Comparison of ENCODE assay signal across 2 cellular contexts in the genomic region with DNA sequence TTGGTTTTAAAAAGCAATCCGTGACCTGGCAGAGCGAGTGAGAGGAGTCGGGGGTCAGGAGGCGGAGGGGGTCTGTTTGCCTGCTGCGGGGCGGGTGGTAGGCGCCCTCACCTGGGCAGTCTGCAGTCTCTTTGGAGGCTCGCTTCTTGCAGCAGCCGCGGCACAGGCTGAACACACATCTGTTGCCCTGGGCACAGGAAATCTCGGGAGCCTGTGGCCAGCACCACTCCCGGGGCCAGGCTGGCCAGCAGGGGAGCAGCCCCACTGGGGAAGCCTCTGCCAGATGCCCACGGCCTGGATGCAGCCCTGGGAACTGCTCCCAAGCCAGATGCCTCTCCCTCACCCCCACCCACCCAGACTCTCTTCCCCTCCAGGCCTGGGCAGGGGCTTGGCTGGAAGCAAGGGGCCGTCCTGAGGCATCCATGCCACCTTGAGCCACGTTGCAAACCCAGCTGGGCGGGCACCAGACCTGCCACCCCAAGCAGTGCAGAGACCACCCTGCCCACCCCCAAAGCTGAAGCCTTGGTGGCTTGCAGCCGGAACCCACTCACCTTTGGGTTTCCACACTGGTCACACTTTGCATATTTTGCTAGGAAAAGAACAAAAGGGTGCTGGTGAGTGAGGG.
TF ChIP-seq lines count a peak whose summit lies in the region.

No MANE protein-coding gene starts in this region.

TF ChIP-seq in SK-N-SH treated with all-trans-retinoic acid at 6 μM for 48 hours, 23 proteins besides CTCF, POLR2A, EP300 and RAD21:
- TF ChIP-seq ZC3H10 (CRISPR knock-in tag; IDR thresholded peaks at IDR 0.05) (no peak), GLIS3 (CRISPR knock-in tag; IDR thresholded peaks at IDR 0.05) (no peak), OSR1 (CRISPR knock-in tag; IDR thresholded peaks at IDR 0.05) (no peak), ISL1 (CRISPR knock-in tag; IDR thresholded peaks at IDR 0.05) (no peak), ZNF70 (CRISPR knock-in tag; IDR thresholded peaks at IDR 0.05) (no peak), CSDC2 (CRISPR knock-in tag; IDR thresholded peaks at IDR 0.05) (no peak), TCF4 (CRISPR knock-in tag; IDR thresholded peaks at IDR 0.05; ENCODE audit: borderline replicate concordance) (no peak), ZNF8 (CRISPR knock-in tag; IDR thresholded peaks at IDR 0.05) (no peak), PPARA (CRISPR knock-in tag; IDR thresholded peaks at IDR 0.05; ENCODE audit: borderline replicate concordance) (no peak)
- TF ChIP-seq, protein P1, sequence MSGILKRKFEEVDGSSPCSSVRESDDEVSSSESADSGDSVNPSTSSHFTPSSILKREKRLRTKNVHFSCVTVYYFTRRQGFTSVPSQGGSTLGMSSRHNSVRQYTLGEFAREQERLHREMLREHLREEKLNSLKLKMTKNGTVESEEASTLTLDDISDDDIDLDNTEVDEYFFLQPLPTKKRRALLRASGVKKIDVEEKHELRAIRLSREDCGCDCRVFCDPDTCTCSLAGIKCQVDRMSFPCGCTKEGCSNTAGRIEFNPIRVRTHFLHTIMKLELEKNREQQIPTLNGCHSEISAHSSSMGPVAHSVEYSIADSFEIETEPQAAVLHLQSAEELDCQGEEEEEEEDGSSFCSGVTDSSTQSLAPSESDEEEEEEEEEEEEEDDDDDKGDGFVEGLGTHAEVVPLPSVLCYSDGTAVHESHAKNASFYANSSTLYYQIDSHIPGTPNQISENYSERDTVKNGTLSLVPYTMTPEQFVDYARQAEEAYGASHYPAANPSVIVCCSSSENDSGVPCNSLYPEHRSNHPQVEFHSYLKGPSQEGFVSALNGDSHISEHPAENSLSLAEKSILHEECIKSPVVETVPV (CRISPR knock-in tag; IDR thresholded peaks at IDR 0.05): no peak
- TF ChIP-seq, protein P2, sequence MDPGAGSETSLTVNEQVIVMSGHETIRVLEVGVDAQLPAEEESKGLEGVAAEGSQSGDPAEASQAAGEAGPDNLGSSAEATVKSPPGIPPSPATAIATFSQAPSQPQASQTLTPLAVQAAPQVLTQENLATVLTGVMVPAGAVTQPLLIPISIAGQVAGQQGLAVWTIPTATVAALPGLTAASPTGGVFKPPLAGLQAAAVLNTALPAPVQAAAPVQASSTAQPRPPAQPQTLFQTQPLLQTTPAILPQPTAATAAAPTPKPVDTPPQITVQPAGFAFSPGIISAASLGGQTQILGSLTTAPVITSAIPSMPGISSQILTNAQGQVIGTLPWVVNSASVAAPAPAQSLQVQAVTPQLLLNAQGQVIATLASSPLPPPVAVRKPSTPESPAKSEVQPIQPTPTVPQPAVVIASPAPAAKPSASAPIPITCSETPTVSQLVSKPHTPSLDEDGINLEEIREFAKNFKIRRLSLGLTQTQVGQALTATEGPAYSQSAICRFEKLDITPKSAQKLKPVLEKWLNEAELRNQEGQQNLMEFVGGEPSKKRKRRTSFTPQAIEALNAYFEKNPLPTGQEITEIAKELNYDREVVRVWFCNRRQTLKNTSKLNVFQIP (CRISPR knock-in tag; IDR thresholded peaks at IDR 0.05; ENCODE audit: borderline replicate concordance, low read depth): no peak
- TF ChIP-seq, protein P3, sequence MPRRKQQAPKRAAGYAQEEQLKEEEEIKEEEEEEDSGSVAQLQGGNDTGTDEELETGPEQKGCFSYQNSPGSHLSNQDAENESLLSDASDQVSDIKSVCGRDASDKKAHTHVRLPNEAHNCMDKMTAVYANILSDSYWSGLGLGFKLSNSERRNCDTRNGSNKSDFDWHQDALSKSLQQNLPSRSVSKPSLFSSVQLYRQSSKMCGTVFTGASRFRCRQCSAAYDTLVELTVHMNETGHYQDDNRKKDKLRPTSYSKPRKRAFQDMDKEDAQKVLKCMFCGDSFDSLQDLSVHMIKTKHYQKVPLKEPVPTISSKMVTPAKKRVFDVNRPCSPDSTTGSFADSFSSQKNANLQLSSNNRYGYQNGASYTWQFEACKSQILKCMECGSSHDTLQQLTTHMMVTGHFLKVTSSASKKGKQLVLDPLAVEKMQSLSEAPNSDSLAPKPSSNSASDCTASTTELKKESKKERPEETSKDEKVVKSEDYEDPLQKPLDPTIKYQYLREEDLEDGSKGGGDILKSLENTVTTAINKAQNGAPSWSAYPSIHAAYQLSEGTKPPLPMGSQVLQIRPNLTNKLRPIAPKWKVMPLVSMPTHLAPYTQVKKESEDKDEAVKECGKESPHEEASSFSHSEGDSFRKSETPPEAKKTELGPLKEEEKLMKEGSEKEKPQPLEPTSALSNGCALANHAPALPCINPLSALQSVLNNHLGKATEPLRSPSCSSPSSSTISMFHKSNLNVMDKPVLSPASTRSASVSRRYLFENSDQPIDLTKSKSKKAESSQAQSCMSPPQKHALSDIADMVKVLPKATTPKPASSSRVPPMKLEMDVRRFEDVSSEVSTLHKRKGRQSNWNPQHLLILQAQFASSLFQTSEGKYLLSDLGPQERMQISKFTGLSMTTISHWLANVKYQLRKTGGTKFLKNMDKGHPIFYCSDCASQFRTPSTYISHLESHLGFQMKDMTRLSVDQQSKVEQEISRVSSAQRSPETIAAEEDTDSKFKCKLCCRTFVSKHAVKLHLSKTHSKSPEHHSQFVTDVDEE (CRISPR knock-in tag; IDR thresholded peaks at IDR 0.05): no peak

TF ChIP-seq in SK-N-SH, 30 proteins besides CTCF, POLR2A, EP300 and RAD21:
- TF ChIP-seq EZH2phosphoT487 (IDR thresholded peaks at IDR 0.05; ENCODE audit: borderline replicate concordance, low read depth) (no peak), RXRA (IDR thresholded peaks at IDR 0.05; ENCODE audit: borderline replicate concordance, low read depth) (no peak), FOSL2 (IDR thresholded peaks at IDR 0.05; ENCODE audit: borderline replicate concordance, low read depth) (no peak), MXI1 (IDR thresholded peaks at IDR 0.05; ENCODE audit: low read depth, low read length) (no peak), FOXJ3 (CRISPR knock-in tag; IDR thresholded peaks at IDR 0.05) (no peak), YY1 (IDR thresholded peaks at IDR 0.05; ENCODE audit: low read depth) (no peak), GABPA (IDR thresholded peaks at IDR 0.05; ENCODE audit: low read depth) (no peak), FOXM1 (IDR thresholded peaks at IDR 0.05; ENCODE audit: low read depth) (no peak)
